8 cellular contexts compared by ENCODE assay signal in genomic region chr6:158560787-158561246, GRCh38. TPM values are rescaled to one million over a fixed set of nuclear protein-coding genes. Genes with fewer than 3 reads are reported as not detected.
DNase-seq lines count a peak whose midpoint lies in the region; ATAC-seq and TF ChIP-seq lines count a peak whose summit lies in the region.

No MANE protein-coding gene starts in this region.

- peaks cover 46% of the 10 kb centered on the region; the same call in 1 of the 2 replicates for H4K20me1 ChIP-seq in DND-41 (ENCODE audit: insufficient read depth, low read length)

- no peak for TF ChIP-seq CTCF in DND-41 (IDR thresholded peaks at IDR 0.05; ENCODE audit: borderline replicate concordance, extremely low read depth, low read length, poor library complexity, severe bottlenecking)

- H3K27me3 ChIP-seq in DND-41 (ENCODE audit: insufficient read depth, low read length, poor library complexity) (no peaks in the 10 kb centered on the region), iPS-18a (ENCODE audit: control insufficient read depth, insufficient read depth, low read length) (no peaks in the 10 kb centered on the region)

- peak overlapping the region; percentile 69 for H3K4me2 ChIP-seq in DND-41 (ENCODE audit: insufficient read depth, low read length)

- H3K27ac Mint-ChIP-seq in activated naive CD8-positive, alpha-beta T cell: peak overlapping the region; percentile 92
- H3K27ac Mint-ChIP-seq in stimulated activated effector memory CD8-positive, alpha-beta T cell treated with anti-CD3 and anti-CD28 coated beads, Interleukin-12 subunit alpha, Interleukin-12 subunit beta, amount 100 ng/mL, for 72 hours: peak overlapping the region; percentile 95

- H3K9me3 ChIP-seq in DND-41 (ENCODE audit: insufficient read depth, low read length, severe bottlenecking) (no peaks in the 10 kb centered on the region), iPS-18a (ENCODE audit: control insufficient read depth, low read depth, low read length) (no peaks in the 10 kb centered on the region)

- peaks cover 51% of the 10 kb centered on the region for H3K4me1 Mint-ChIP-seq in activated naive CD8-positive, alpha-beta T cell (ENCODE audit: low read depth)
- H3K4me1 Mint-ChIP-seq in stimulated activated effector memory CD8-positive, alpha-beta T cell treated with anti-CD3 and anti-CD28 coated beads, Interleukin-12 subunit alpha, Interleukin-12 subunit beta, amount 100 ng/mL, for 72 hours: peaks cover 53% of the 10 kb centered on the region

- H3K4me1 ChIP-seq in DND-41 (ENCODE audit: insufficient read depth, low read length): peaks cover 35% of the 10 kb centered on the region
- H3K4me1 ChIP-seq in iPS-18a (ENCODE audit: control insufficient read depth, low read depth, low read length): peaks cover 3% of the 10 kb centered on the region

- peak overlapping the region; percentile 63 to 64 for H3K4me3 ChIP-seq in DND-41 (ENCODE audit: low read depth in 1 of 2, low read length in 2 of 2)
- H3K4me3 ChIP-seq in Jurkat, Clone E6-1 (ENCODE audit: low read length): peak overlapping the region; percentile 70
- H3K4me3 ChIP-seq in iPS-18a (ENCODE audit: low read length): peak overlapping the region; percentile 84

- H3K9me3 Mint-ChIP-seq in activated naive CD8-positive, alpha-beta T cell (ENCODE audit: low read depth): no peaks in the 10 kb centered on the region
- no peaks in the 10 kb centered on the region for H3K9me3 Mint-ChIP-seq in stimulated activated effector memory CD8-positive, alpha-beta T cell treated with anti-CD3 and anti-CD28 coated beads, Interleukin-12 subunit alpha, Interleukin-12 subunit beta, amount 100 ng/mL, for 72 hours

- peaks cover 54% of the 10 kb centered on the region for H3K79me2 ChIP-seq in DND-41 (ENCODE audit: insufficient read depth, low read length)

- peak; percentile 45 for ATAC-seq in DND-41 (ENCODE audit: insufficient read depth, low read depth)
- no peak for ATAC-seq in stimulated activated effector memory CD8-positive, alpha-beta T cell treated with anti-CD3 and anti-CD28 coated beads, Interleukin-12 subunit alpha, Interleukin-12 subunit beta, amount 100 ng/mL, for 72 hours

- H3K36me3 ChIP-seq in DND-41 (ENCODE audit: insufficient read depth, low read length) (peaks cover 7% of the 10 kb centered on the region; the same call in 1 of the 2 replicates), iPS-18a (ENCODE audit: control insufficient read depth, low read depth, low read length) (no peaks in the 10 kb centered on the region)

- H3K4me3 Mint-ChIP-seq in activated naive CD8-positive, alpha-beta T cell: peak overlapping the region; percentile 96
- peak overlapping the region; percentile 91 for H3K4me3 Mint-ChIP-seq in stimulated activated effector memory CD8-positive, alpha-beta T cell treated with anti-CD3 and anti-CD28 coated beads, Interleukin-12 subunit alpha, Interleukin-12 subunit beta, amount 100 ng/mL, for 72 hours

- peaks cover under 1% of the 10 kb centered on the region for H3K36me3 Mint-ChIP-seq in activated naive CD8-positive, alpha-beta T cell
- peaks cover 21% of the 10 kb centered on the region for H3K36me3 Mint-ChIP-seq in stimulated activated effector memory CD8-positive, alpha-beta T cell treated with anti-CD3 and anti-CD28 coated beads, Interleukin-12 subunit alpha, Interleukin-12 subunit beta, amount 100 ng/mL, for 72 hours

- H3K9ac ChIP-seq in DND-41 (ENCODE audit: low read depth, low read length): peak overlapping the region; percentile 86
- H3K9ac ChIP-seq in iPS-18a (ENCODE audit: low read length): peak overlapping the region; percentile 78

- peak overlapping the region; percentile 81 for H2AFZ ChIP-seq in DND-41 (ENCODE audit: low read depth, low read length)

- H3K27me3 Mint-ChIP-seq in activated naive CD8-positive, alpha-beta T cell: no peaks in the 10 kb centered on the region

- H3K27ac ChIP-seq in DND-41 (ENCODE audit: low read length): peak overlapping the region; percentile 73
- no peak overlapping the region for H3K27ac ChIP-seq in iPS-18a (ENCODE audit: low read length)

- peak; percentile 45 for DNase-seq in DND-41
- no peak for DNase-seq in Jurkat, Clone E6-1 (ENCODE audit: low read depth, low spot score)
- peak in 1 of 2 donors; percentile 65 for DNase-seq in stimulated activated effector memory CD8-positive, alpha-beta T cell treated with anti-CD3 and anti-CD28 coated beads, Interleukin-12 subunit alpha, Interleukin-12 subunit beta, amount 100 ng/mL, for 72 hours (ENCODE audit: low spot score in 2 of 2)
- no peak for DNase-seq in NCI-H345 (lab: John Stamatoyannopoulos, UW)
- no peak for DNase-seq in cerebellar cortex (ENCODE audit: low spot score)
- no peak for DNase-seq in germinal center (ENCODE audit: low spot score)

RNA-seq across cellular contexts. Expression of gene TMEM181, which starts 0.9 kb away (rescaled TPM):
- polyA plus RNA-seq in Jurkat, Clone E6-1 (2012; ENCODE audit: insufficient read depth, insufficient read length): 8.2 TPM
